In the genomic region with DNA sequence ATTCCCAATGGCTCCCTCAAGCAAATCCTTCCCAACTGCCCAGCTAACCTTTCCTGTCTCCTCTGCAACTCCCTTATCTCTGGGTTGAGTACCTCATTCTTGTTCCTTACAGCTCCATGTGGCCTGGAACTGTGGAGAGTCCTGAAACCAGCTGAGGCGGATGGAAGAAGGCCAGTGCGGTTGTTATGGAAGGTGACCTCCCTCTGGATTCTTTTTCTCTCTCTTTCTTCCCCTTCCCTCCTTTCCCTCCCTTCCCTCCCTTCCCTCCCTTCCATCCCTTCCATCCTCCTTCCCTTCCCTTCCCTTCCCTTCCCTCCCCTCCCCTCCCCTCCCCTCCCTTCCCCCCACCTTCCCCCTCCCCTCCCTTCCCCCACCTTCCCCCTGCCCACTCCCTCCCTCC, we compare ENCODE assay signal across 24 cellular contexts. TPM values are rescaled to one million over a fixed set of nuclear protein-coding genes. Genes with fewer than 3 reads are reported as not detected.
DNase-seq lines count a peak whose midpoint lies in the region; ATAC-seq and TF ChIP-seq lines count a peak whose summit lies in the region.
"Had no signal": no experiment of that assay in that cellular context is flagged by ENCODE, and none has a peak within 500 bp of the region (broad histone marks: within the 10 kb centered on the region; RNA-seq: fewer than 3 reads in every experiment).

No MANE protein-coding gene starts in this region.

- 95 to 100% methylated on average over 2 of the region's 2 CpGs for WGBS in lung, 2 donors

- H3K4me3 Mint-ChIP-seq in GM23338 = no peak overlapping the region
- H3K4me3 Mint-ChIP-seq in naive thymus-derived CD4-positive, alpha-beta T cell = no peak overlapping the region
- no peak overlapping the region for H3K4me3 Mint-ChIP-seq in activated T-cell treated with anti-CD3 and anti-CD28 coated beads, Interleukin-2, amount 50 U/mL, for 24 hours
- H3K4me3 Mint-ChIP-seq: CD4-positive, CD25-positive, alpha-beta regulatory T cell had no signal

- H3F3A ChIP-seq in GM23338 (replicated peaks; ENCODE audit: low read depth) = no peaks in the 10 kb centered on the region

- H4K20me1 ChIP-seq in GM23338 (replicated peaks; ENCODE audit: insufficient read depth) = no peaks in the 10 kb centered on the region
- H4K20me1 ChIP-seq: BLaER1 had no signal

- CTCF ChIA-PET in HEK293 (lab: Yijun Ruan, JAX) = interaction anchor here (0.6 to 0.7 kb wide), 3 partner anchors 14 to 339 kb away, joined by 3 to 4 read pairs (median 3); no protein-coding TSS in a partner anchor
- CTCF ChIA-PET in naive thymus-derived CD4-positive, alpha-beta T cell (lab: Charles Lee) = interaction anchor here (0.6 to 0.7 kb wide), 2 partner anchors 965 to 1038 kb away, joined by 3 to 4 read pairs; no protein-coding TSS in a partner anchor

- no peak for ATAC-seq in GM23338
- no peak for ATAC-seq in lung (ENCODE audit: insufficient read depth, low FRiP score)
- no peak for ATAC-seq in naive thymus-derived CD4-positive, alpha-beta T cell
- ATAC-seq: GM12878 had no signal

- no peak overlapping the region for H3K4me2 ChIP-seq in GM23338
- H3K4me2 ChIP-seq: BLaER1 had no signal

- H3K9me3 ChIP-seq in HEK293 (ENCODE audit: control insufficient read depth, insufficient read depth, low read depth, low read length) (no peaks in the 10 kb centered on the region), lung (ENCODE audit: control insufficient read depth in 2 of 2, insufficient read depth in 1 of 2, low read length in 1 of 2) (peaks cover 0 to 2% of the 10 kb centered on the region in 2 donors)
- no peaks in the 10 kb centered on the region for H3K9me3 ChIP-seq in naive thymus-derived CD4-positive, alpha-beta T cell (ENCODE audit: control insufficient read depth in 2 of 3, low read length in 3 of 3)
- H3K9me3 ChIP-seq: BE2C, BLaER1 had no signal

- intact Hi-C loops in naive thymus-derived CD4-positive, alpha-beta T cell (cut with micrococcal nuclease) = no loop called here

- H3K27me3 Mint-ChIP-seq in GM23338 (ENCODE audit: insufficient read depth, low read depth, poor library complexity) = peaks cover 4% of the 10 kb centered on the region
- H3K27me3 Mint-ChIP-seq in naive thymus-derived CD4-positive, alpha-beta T cell = peaks cover 0 to 7% (median 0%) of the 10 kb centered on the region in 5 donors
- H3K27me3 Mint-ChIP-seq in activated T-cell treated with anti-CD3 and anti-CD28 coated beads, Interleukin-2, amount 50 U/mL, for 24 hours = peaks cover 18% of the 10 kb centered on the region

- H3K79me2 ChIP-seq in GM23338 (replicated peaks; ENCODE audit: insufficient read depth) = no peaks in the 10 kb centered on the region

- peaks cover 10% of the 10 kb centered on the region for H3K9me2 ChIP-seq in GM23338 (ENCODE audit: insufficient read depth)

- POLR2A ChIA-PET in HEK293 (lab: Yijun Ruan, JAX) = no interaction called here
- POLR2A ChIA-PET in naive thymus-derived CD4-positive, alpha-beta T cell (lab: Charles Lee) = interaction anchor here (1.4 kb wide), 1 partner anchor 10 kb away, joined by 3 read pairs; no protein-coding TSS in a partner anchor

- H3K9me3 Mint-ChIP-seq in GM23338 = peaks cover 3% of the 10 kb centered on the region; the same call in 1 of the 3 replicates
- peaks cover 0 to 5% (median 0%) of the 10 kb centered on the region in 11 donors for H3K9me3 Mint-ChIP-seq in naive thymus-derived CD4-positive, alpha-beta T cell
- no peaks in the 10 kb centered on the region for H3K9me3 Mint-ChIP-seq in activated T-cell treated with anti-CD3 and anti-CD28 coated beads, Interleukin-2, amount 50 U/mL, for 24 hours
- H3K9me3 Mint-ChIP-seq: CD14-positive monocyte; CD4-positive, alpha-beta memory T cell had no signal

- no peaks in the 10 kb centered on the region for H3K4me1 Mint-ChIP-seq in GM23338
- H3K4me1 Mint-ChIP-seq in naive thymus-derived CD4-positive, alpha-beta T cell = peaks cover 0 to 23% (median 0%) of the 10 kb centered on the region in 7 donors
- H3K4me1 Mint-ChIP-seq in activated T-cell treated with anti-CD3 and anti-CD28 coated beads, Interleukin-2, amount 50 U/mL, for 24 hours (ENCODE audit: low read depth) = peaks cover 31% of the 10 kb centered on the region

- no peaks in the 10 kb centered on the region for H3K4me1 ChIP-seq in GM23338 (ENCODE audit: insufficient read depth)
- H3K4me1 ChIP-seq in HEK293 (ENCODE audit: control insufficient read depth, insufficient read depth, low read length) = no peaks in the 10 kb centered on the region
- peaks cover 0 to 4% of the 10 kb centered on the region in 2 donors for H3K4me1 ChIP-seq in lung (ENCODE audit: control insufficient read depth in 2 of 2, insufficient read depth in 2 of 2, low read length in 2 of 2)
- H3K4me1 ChIP-seq in naive thymus-derived CD4-positive, alpha-beta T cell (ENCODE audit: control insufficient read depth in 2 of 2, insufficient read depth in 2 of 2, low read length in 2 of 2) = no peaks in the 10 kb centered on the region
- H3K4me1 ChIP-seq: BE2C, BLaER1 had no signal

- H3K27ac ChIP-seq in GM23338 (ENCODE audit: low read depth) (no peak overlapping the region), HEK293 (ENCODE audit: extremely low read depth, low read depth, low read length) (no peak overlapping the region), lung (ENCODE audit: low read depth in 1 of 2, low read length in 1 of 2) (no peak overlapping the region)
- no peak overlapping the region for H3K27ac ChIP-seq in naive thymus-derived CD4-positive, alpha-beta T cell (ENCODE audit: low read depth, low read length)
- H3K27ac ChIP-seq: BLaER1 had no signal

- H3K27me3 ChIP-seq in GM23338 (ENCODE audit: insufficient read depth) = no peaks in the 10 kb centered on the region
- no peaks in the 10 kb centered on the region for H3K27me3 ChIP-seq in lung (ENCODE audit: control insufficient read depth, insufficient read depth)
- no peaks in the 10 kb centered on the region for H3K27me3 ChIP-seq in naive thymus-derived CD4-positive, alpha-beta T cell (ENCODE audit: control insufficient read depth in 2 of 2, insufficient read depth in 2 of 2, low read length in 2 of 2)
- H3K27me3 ChIP-seq: BE2C, BLaER1 had no signal

- peaks cover 3% of the 10 kb centered on the region; the same call in 2 of the 3 replicates for H3K36me3 Mint-ChIP-seq in GM23338 (ENCODE audit: low read depth)
- peaks cover 0 to 11% (median 0%) of the 10 kb centered on the region in 5 donors for H3K36me3 Mint-ChIP-seq in naive thymus-derived CD4-positive, alpha-beta T cell
- no peaks in the 10 kb centered on the region for H3K36me3 Mint-ChIP-seq in activated T-cell treated with anti-CD3 and anti-CD28 coated beads, Interleukin-2, amount 50 U/mL, for 24 hours (ENCODE audit: low read depth)
- H3K36me3 Mint-ChIP-seq: CD4-positive, alpha-beta memory T cell; CD4-positive, CD25-positive, alpha-beta regulatory T cell; CD8-positive, alpha-beta memory T cell had no signal

- no peak overlapping the region for H3K27ac Mint-ChIP-seq in GM23338
- no peak overlapping the region for H3K27ac Mint-ChIP-seq in naive thymus-derived CD4-positive, alpha-beta T cell
- H3K27ac Mint-ChIP-seq in activated T-cell treated with anti-CD3 and anti-CD28 coated beads, Interleukin-2, amount 50 U/mL, for 24 hours = no peak overlapping the region
- H3K27ac Mint-ChIP-seq: CD4-positive, alpha-beta memory T cell had no signal

- peak overlapping the region; percentile 90 for H2AFZ ChIP-seq in GM23338

- no peak overlapping the region for H3K4me3 ChIP-seq in GM23338
- H3K4me3 ChIP-seq in HEK293 (ENCODE audit: low read depth, low read length) = no peak overlapping the region
- H3K4me3 ChIP-seq in lung = no peak overlapping the region
- no peak overlapping the region for H3K4me3 ChIP-seq in naive thymus-derived CD4-positive, alpha-beta T cell (ENCODE audit: low read length)
- H3K4me3 ChIP-seq: BLaER1, GM12878 had no signal

- H3K36me3 ChIP-seq in GM23338 (ENCODE audit: insufficient read depth) (no peaks in the 10 kb centered on the region), HEK293 (ENCODE audit: control insufficient read depth in 2 of 2, insufficient read depth in 1 of 2, low read length in 2 of 2) (no peaks in the 10 kb centered on the region), lung (ENCODE audit: control insufficient read depth in 2 of 2, insufficient read depth in 2 of 2, low read length in 2 of 2) (no peaks in the 10 kb centered on the region)
- no peaks in the 10 kb centered on the region for H3K36me3 ChIP-seq in naive thymus-derived CD4-positive, alpha-beta T cell (ENCODE audit: control insufficient read depth in 2 of 3, insufficient read depth in 3 of 3, low read length in 3 of 3)
- H3K36me3 ChIP-seq: BE2C, BLaER1 had no signal

- DNase-seq in GM23338 (ENCODE audit: low spot score) (no peak), lung (ENCODE audit: low spot score) (peak; percentile 16)
- no peak for DNase-seq in naive thymus-derived CD4-positive, alpha-beta T cell
- no peak for DNase-seq in activated T-cell treated with anti-CD3 and anti-CD28 coated beads, Interleukin-2, amount 50 U/mL, for 24 hours
- DNase-seq: 8988T; ACHN; BE2C; C1 segment of cervical spinal cord; CD4-positive, alpha-beta memory T cell; CD4-positive, CD25-positive, alpha-beta regulatory T cell; CD8-positive, alpha-beta memory T cell; COR-L47; DMS 273 treated with DMSO at 0.1 percent for 48 hours; DMS153; DMS53; DMS79; DND-41; EL; GDM1 had no signal

- no peak for TF ChIP-seq CTCF in GM23338 (conservative IDR thresholded peaks at IDR 0.05; ENCODE audit: low read depth in 2 of 2)
- no peak for TF ChIP-seq CTCF in HEK293 (tag by site-specific recombination; IDR thresholded peaks at IDR 0.05)
- no peak for TF ChIP-seq CTCF in lung (IDR thresholded peaks at IDR 0.05; ENCODE audit: control extremely low read depth, extremely low read depth)

TF ChIP-seq in GM23338, 12 proteins besides CTCF, POLR2A, EP300 and RAD21:
- TF ChIP-seq CREB1 (CRISPR knock-in tag; IDR thresholded peaks at IDR 0.05; ENCODE audit: low read depth) (no peak), EZH2 (IDR thresholded peaks at IDR 0.05; ENCODE audit: low read depth, unreplicated experiment) (no peak), JUNB (IDR thresholded peaks at IDR 0.05; ENCODE audit: unreplicated experiment) (no peak), STAT1 (IDR thresholded peaks at IDR 0.05; ENCODE audit: unreplicated experiment) (no peak), ZNF331 (CRISPR knock-in tag; IDR thresholded peaks at IDR 0.05; ENCODE audit: low read depth) (no peak)

TF ChIP-seq in HEK293, 187 proteins besides CTCF, POLR2A, EP300 and RAD21:
- TF ChIP-seq ZNF266 (tag by site-specific recombination; IDR thresholded peaks at IDR 0.05; ENCODE audit: low read depth) = no peak
- 0 out of 2 replicates have a peak, but pooled peaks have one; percentile 0 for TF ChIP-seq ZNF133 (tag by site-specific recombination; IDR thresholded peaks at IDR 0.05)

RNA-seq across cellular contexts. Expression of a gene that starts 45.1 kb away (rescaled TPM):
- not detected in 2 replicates for total RNA-seq in GM23338 (2014; rRNA removed; shearing (Covaris generic))
- not detected in 2 replicates for polyA plus RNA-seq in GM23338 (2016; fragmentation: Nextera tagmentation; extraction: Ambion mirVana)
- total RNA-seq in lung = under 1 TPM; 0.09 to 0.21 TPM
- under 1 TPM; 0.04 to 0.13 TPM for polyA plus RNA-seq in lung
- 1 to 10 TPM in 1 of 5 experiments, under 1 TPM in 1, not detected in 3; 0.39 to 1.5 TPM for total RNA-seq in naive thymus-derived CD4-positive, alpha-beta T cell
- not detected for polyA plus RNA-seq in naive thymus-derived CD4-positive, alpha-beta T cell
- total RNA-seq: CD4-positive, alpha-beta memory T cell; CD4-positive, CD25-positive, alpha-beta regulatory T cell; CD8-positive, alpha-beta memory T cell; G401 had no signal
- polyA plus RNA-seq: CD4-positive, alpha-beta memory T cell; CD4-positive, CD25-positive, alpha-beta regulatory T cell; CD8-positive, alpha-beta memory T cell had no signal
